Comparison of ENCODE assay signal across 8 cellular contexts in the genomic region with DNA sequence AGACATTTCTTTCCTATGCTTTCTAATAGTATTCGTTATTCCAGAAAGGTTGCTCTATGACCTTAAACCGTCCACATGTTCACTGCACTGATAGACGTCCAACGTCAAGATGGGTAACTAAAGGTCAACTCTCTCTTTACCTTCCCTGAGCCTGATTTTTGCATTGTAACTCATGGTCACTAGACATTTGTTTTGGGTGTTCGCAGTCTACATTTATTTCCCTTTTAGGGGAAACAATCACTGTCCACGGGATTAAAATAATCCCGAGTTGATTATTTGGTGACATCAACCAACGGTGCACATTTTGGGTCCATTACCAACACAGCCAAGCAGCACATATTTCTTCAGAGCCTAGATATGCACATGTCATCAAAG. TPM values are rescaled to one million over a fixed set of nuclear protein-coding genes. Genes with fewer than 3 reads are reported as not detected.
DNase-seq lines count a peak whose midpoint lies in the region; ATAC-seq, FAIRE-seq and TF ChIP-seq lines count a peak whose summit lies in the region.

No MANE protein-coding gene starts in this region.

- no peak for TF ChIP-seq CTCF in NB4 (IDR thresholded peaks at IDR 0.05; ENCODE audit: low read depth, low read length)
- TF ChIP-seq CTCF in H1 (IDR thresholded peaks at IDR 0.05; ENCODE audit: control extremely low read depth in 1 of 3, insufficient read depth in 1 of 3, low read depth in 1 of 3, low read length in 3 of 3) = no peak
- no peak for TF ChIP-seq CTCF in neural crest cell (conservative IDR thresholded peaks at IDR 0.05)

- peak overlapping the region in 1 of 4 experiments; percentile 13; a peak in 1 of 7 replicates for H3K9ac ChIP-seq in H1 (replicated peaks in 1 of 4; ENCODE audit: extremely low read depth in 1 of 4, low read depth in 3 of 4, low read length in 3 of 4)

- H2BK5ac ChIP-seq in H1 (ENCODE audit: low read depth, low read length) = no peak overlapping the region

- DNase-seq in NB4 (ENCODE audit: low read depth) (no peak), H1 (ENCODE audit: low read depth in 1 of 2, low spot score in 2 of 2) (no peak), neural crest cell (ENCODE audit: low read depth, low spot score) (no peak), GOT3 (lab: John Stamatoyannopoulos, UW) (no peak), HEK293T (ENCODE audit: extremely low spot score) (no peak)
- no peak for DNase-seq in activated CD4-positive, alpha-beta T cell treated with anti-CD3 and anti-CD28 coated beads, Interleukin-2, amount 50 U/mL, for 1 hour

- H3K36me3 Mint-ChIP-seq in neural crest cell (ENCODE audit: low read depth) = no peaks in the 10 kb centered on the region

- no peak overlapping the region for H3K27ac Mint-ChIP-seq in neural crest cell (ENCODE audit: unreplicated experiment)

- no peak for TF ChIP-seq EP300 in H1 (IDR thresholded peaks at IDR 0.05; ENCODE audit: borderline replicate concordance in 1 of 2, low read depth in 2 of 2, low read length in 2 of 2)

- no peaks in the 10 kb centered on the region for H3K36me3 ChIP-seq in H1 (ENCODE audit: control insufficient read depth in 2 of 4, insufficient read depth in 4 of 4, low read length in 3 of 4)

- POLR2A ChIA-PET in H1 (lab: Charles Lee; ENCODE audit: partially characterized antibody) (no interaction called here), HEK293T (lab: Yijun Ruan, JAX) (interaction anchor here (0.8 kb wide), 1 partner anchor 274 kb away, joined by 3 read pairs; no protein-coding TSS in a partner anchor)

- no peak overlapping the region for H4K5ac ChIP-seq in H1 (ENCODE audit: insufficient read length, low read depth, low read length)

- H3K27me3 ChIP-seq in H1 (replicated peaks in 1 of 4; ENCODE audit: control insufficient read depth in 3 of 4, extremely low read depth in 1 of 4, insufficient read depth in 3 of 4, low read length in 3 of 4) = no peaks in the 10 kb centered on the region; a peak in 1 of 7 replicates

- no peak overlapping the region for H4K8ac ChIP-seq in H1 (ENCODE audit: extremely low read depth, insufficient read depth, low read length)

- H3K23me2 ChIP-seq in H1 (ENCODE audit: low read depth, low read length) = peaks cover 8% of the 10 kb centered on the region; the same call in 1 of the 2 replicates

- peaks cover 41% of the 10 kb centered on the region for H3K4me1 Mint-ChIP-seq in neural crest cell

- peaks cover 0 to 8% of the 10 kb centered on the region in 2 experiments for H4K20me1 ChIP-seq in H1 (replicated peaks in 1 of 2; ENCODE audit: control insufficient read depth in 1 of 2, insufficient read depth in 2 of 2, low read length in 2 of 2)

- peaks cover 0 to 3% (median 0%) of the 10 kb centered on the region in 4 experiments; a peak in 2 of 7 replicates for H3K4me1 ChIP-seq in H1 (replicated peaks in 1 of 4; ENCODE audit: control insufficient read depth in 3 of 4, insufficient read depth in 4 of 4, low read length in 3 of 4)

- 36% methylated on average over 8 of the region's 8 CpGs; no CpG with 5 or more reads in 1 of the 2 experiments for whole genome bisulfite sequencing in H1 (ENCODE audit: extremely low coverage in 1 of 2, insufficient coverage in 1 of 2, insufficient read length in 1 of 2, insufficient replicate concordance in 2 of 2, low coverage in 1 of 2, low lambda C conversion rate in 2 of 2, missing lambda C conversion rate in 1 of 2), 2 experiments

- no peak overlapping the region for H2BK20ac ChIP-seq in H1 (ENCODE audit: low read length)

- FAIRE-seq in H1 (lab: Jason Lieb, UNC) = no peak

- no peak overlapping the region for H3K4ac ChIP-seq in H1 (replicated peaks; ENCODE audit: insufficient read length, low read depth, low read length)

- H3K9me3 Mint-ChIP-seq in neural crest cell = no peaks in the 10 kb centered on the region

- H2BK15ac ChIP-seq in H1 (ENCODE audit: low read length) = no peak overlapping the region

- no peak overlapping the region for H4K91ac ChIP-seq in H1 (replicated peaks; ENCODE audit: insufficient read length, low read length)

- no peak overlapping the region for H2AK5ac ChIP-seq in H1 (ENCODE audit: low read depth, low read length)

- no peaks in the 10 kb centered on the region for H3K27me3 Mint-ChIP-seq in neural crest cell (ENCODE audit: low read depth)

- H3K23ac ChIP-seq in H1 (ENCODE audit: insufficient read length) = no peak overlapping the region

- H3K18ac ChIP-seq in H1 (ENCODE audit: extremely low read depth, low read length) = no peak overlapping the region

- H3K4me3 ChIP-seq in NB4 (ENCODE audit: low read depth, low read length) = peak overlapping the region; percentile 76
- peak overlapping the region; percentile 72 to 85 (median 79); a peak in 7 of 8 replicates for H3K4me3 ChIP-seq in H1 (ENCODE audit: extremely low read depth in 1 of 4, insufficient read depth in 2 of 4, low read depth in 3 of 4, low read length in 4 of 4)

- peak; percentile 20 for ATAC-seq in GM18867 (IDR thresholded peaks at IDR 0.05; ENCODE audit: unreplicated experiment)
- ATAC-seq in GM18909 (IDR thresholded peaks at IDR 0.05; ENCODE audit: poor library complexity, unreplicated experiment) = no peak

- H3K9me3 ChIP-seq in H1 (ENCODE audit: insufficient read depth in 2 of 2, low read depth in 1 of 2, low read length in 1 of 2) = no peaks in the 10 kb centered on the region

- peak overlapping the region; percentile 1; the same call in 1 of the 2 replicates for H2AFZ ChIP-seq in H1 (ENCODE audit: low read length)

- peak overlapping the region; percentile 91 for H3K4me3 Mint-ChIP-seq in neural crest cell

- no peak overlapping the region for H2BK120ac ChIP-seq in H1 (replicated peaks; ENCODE audit: low read depth, low read length)

- TF ChIP-seq POLR2A in NB4 (IDR thresholded peaks at IDR 0.05; ENCODE audit: extremely low read depth, insufficient read length) = no peak
- no peak for TF ChIP-seq POLR2A in H1 (IDR thresholded peaks at IDR 0.05; ENCODE audit: control extremely low read depth in 1 of 2, low read depth in 2 of 2, low read length in 2 of 2)

- no peak overlapping the region for H3K14ac ChIP-seq in H1 (ENCODE audit: insufficient read length)

- peak overlapping the region; percentile 72 to 73 for H3K4me2 ChIP-seq in H1 (ENCODE audit: insufficient read depth in 1 of 2, low read depth in 2 of 2, low read length in 2 of 2)

- no peak for TF ChIP-seq RAD21 in H1 (IDR thresholded peaks at IDR 0.05 in 1 of 2, conservative IDR thresholded peaks at IDR 0.05 in 1 of 2; ENCODE audit: low read depth in 2 of 2, low read length in 2 of 2)

- H3K56ac ChIP-seq in H1 (replicated peaks; ENCODE audit: insufficient read length, low read depth, low read length) = no peak overlapping the region

- CTCF ChIA-PET in H1 (lab: Charles Lee; ENCODE audit: partially characterized antibody) (no interaction called here), HEK293T (lab: Yijun Ruan, JAX) (no interaction called here)

- no peak overlapping the region for H3K27ac ChIP-seq in H1 (ENCODE audit: low read depth, low read length)

- no peak overlapping the region for H2BK12ac ChIP-seq in H1 (ENCODE audit: low read depth, low read length)

- H3K79me1 ChIP-seq in H1 (ENCODE audit: low read depth, low read length) = no peaks in the 10 kb centered on the region; the same call in 1 of the 2 replicates

- peaks cover 0 to 34% of the 10 kb centered on the region in 2 experiments; a peak in 3 of 4 replicates for H3K79me2 ChIP-seq in H1 (ENCODE audit: control insufficient read depth in 1 of 2, insufficient read depth in 2 of 2, low read length in 2 of 2)

TF ChIP-seq in H1, 55 proteins besides CTCF, POLR2A, EP300 and RAD21:
- TF ChIP-seq SIRT6 (IDR thresholded peaks at IDR 0.05; ENCODE audit: low read length) (no peak), CEBPB (IDR thresholded peaks at IDR 0.05; ENCODE audit: low read depth, low read length) (no peak), FOSL1 (IDR thresholded peaks at IDR 0.05; ENCODE audit: insufficient read depth, low read depth, low read length) (no peak), SP4 (IDR thresholded peaks at IDR 0.05; ENCODE audit: low read length) (no peak), KDM5A (IDR thresholded peaks at IDR 0.05; ENCODE audit: low read length) (no peak)
TF ChIP-seq in H1: peak in this region for 0.

TF ChIP-seq in HEK293T, 16 proteins besides CTCF, POLR2A, EP300 and RAD21:
- TF ChIP-seq HDGF (IDR thresholded peaks at IDR 0.05; ENCODE audit: borderline replicate concordance) (no peak), SUZ12 (IDR thresholded peaks at IDR 0.05) (no peak), L3MBTL2 (conservative IDR thresholded peaks at IDR 0.05) (no peak), TARDBP (IDR thresholded peaks at IDR 0.05) (no peak), ZNF384 (IDR thresholded peaks at IDR 0.05) (no peak), BHLHE40 (IDR thresholded peaks at IDR 0.05; ENCODE audit: borderline replicate concordance) (no peak)

RNA-seq across cellular contexts. Expression of a gene that starts 0.5 kb away (rescaled TPM):
- 49.2 and 54.4 TPM in 2 replicates for total RNA-seq in H1 (2021; fragmentation: NEBNext Ultra II Directional; extraction: Animal tissue kit (Norgen Biotek cat#: 25700))
- polyA plus RNA-seq in H1 (2011; rRNA removed) = 32.4 and 47.5 TPM in 2 replicates
- polyA plus RNA-seq in H1 (2011; cell fraction: cytosol; rRNA removed) = 44.9 TPM
- polyA plus RNA-seq in H1 (2011; cell fraction: nucleus; rRNA removed) = 34.8 TPM
- polyA plus RNA-seq in H1 (2012, experiment 1 of 2) = 49.8 to 53.0 TPM (median 50.8 TPM) in 4 replicates
- 24.8 TPM for polyA plus RNA-seq in H1 (2012, experiment 2 of 2)
- polyA plus RNA-seq in H1 (2013, experiment 1 of 2) = 40.5 TPM
- 40.3 TPM for polyA plus RNA-seq in H1 (2013, experiment 2 of 2)
- polyA minus RNA-seq in H1 (2011; rRNA and poly(A)+ RNA removed) = 41.6 and 43.6 TPM in 2 replicates
- polyA minus RNA-seq in H1 (2011; cell fraction: cytosol; rRNA and poly(A)+ RNA removed) = 53.2 TPM
- 33.6 TPM for polyA minus RNA-seq in H1 (2011; cell fraction: nucleus; rRNA and poly(A)+ RNA removed)
- total RNA-seq in neural crest cell = 71.0 and 74.3 TPM in 2 replicates

RNA-seq across cellular contexts. Expression of a gene that starts 57.8 kb away (rescaled TPM):
- total RNA-seq in H1 (2021; fragmentation: NEBNext Ultra II Directional; extraction: Animal tissue kit (Norgen Biotek cat#: 25700)) = 5.0 and 5.2 TPM in 2 replicates
- 2.3 and 3.1 TPM in 2 replicates for polyA plus RNA-seq in H1 (2011; rRNA removed)
- 3.4 TPM for polyA plus RNA-seq in H1 (2011; cell fraction: cytosol; rRNA removed)
- 2.7 TPM for polyA plus RNA-seq in H1 (2011; cell fraction: nucleus; rRNA removed)
- 3.3 to 4.1 TPM (median 3.6 TPM) in 4 replicates for polyA plus RNA-seq in H1 (2012, experiment 1 of 2)
- 1.2 TPM for polyA plus RNA-seq in H1 (2012, experiment 2 of 2)
- 4.8 TPM for polyA plus RNA-seq in H1 (2013, experiment 1 of 2)
- 5.7 TPM for polyA plus RNA-seq in H1 (2013, experiment 2 of 2)
- 4.6 and 6.1 TPM in 2 replicates for polyA minus RNA-seq in H1 (2011; rRNA and poly(A)+ RNA removed)
- polyA minus RNA-seq in H1 (2011; cell fraction: cytosol; rRNA and poly(A)+ RNA removed) = 5.1 TPM
- polyA minus RNA-seq in H1 (2011; cell fraction: nucleus; rRNA and poly(A)+ RNA removed) = 7.8 TPM
- total RNA-seq in neural crest cell = 7.6 and 8.4 TPM in 2 replicates
